ENCODE assay signal across 8 cellular contexts in genomic region chr1:32448186-32448772, GRCh38. TPM values are rescaled to one million over a fixed set of nuclear protein-coding genes. Genes with fewer than 3 reads are reported as not detected.
DNase-seq lines count a peak whose midpoint lies in the region; ATAC-seq and TF ChIP-seq lines count a peak whose summit lies in the region.
"Not testable (repeated sequence)": the region's sequence is repeated elsewhere in the genome, so short reads cannot be mapped to it uniquely, and the experiment has no call there.

No MANE protein-coding gene starts in this region.

- H3K27ac Mint-ChIP-seq in CD8-positive, alpha-beta T cell; T-helper 2 cell treated with Interferon-gamma antibody and Interleukin-4, amounts not matched to agents 5 μg/mL and 100 μg/mL, for 36 hours; natural killer cell treated with Interleukin-12 subunit alpha and Interleukin-12 subunit beta and Interleukin-15 and Interleukin-18, amount 100 ng/mL, for 72 hours: not testable (repeated sequence)

- not testable (repeated sequence) for H3K4me3 Mint-ChIP-seq in CD8-positive, alpha-beta T cell; T-helper 2 cell treated with Interferon-gamma antibody and Interleukin-4, amounts not matched to agents 5 μg/mL and 100 μg/mL, for 36 hours; natural killer cell treated with Interleukin-12 subunit alpha and Interleukin-12 subunit beta and Interleukin-15 and Interleukin-18, amount 100 ng/mL, for 72 hours

- DNase-seq in CD8-positive, alpha-beta T cell: peak in 4 of 7 experiments; percentile 10 to 49 (median 29)
- DNase-seq in NCI-H2196 (lab: John Stamatoyannopoulos, UW; ENCODE audit: unreplicated experiment) (peak; percentile 40), amniotic epithelial cell (ENCODE audit: low read depth) (peak; percentile 81), globus pallidus (ENCODE audit: low spot score) (peak; percentile 52)
- peak; percentile 33 for DNase-seq in T-helper 2 cell treated with Interferon-gamma antibody and Interleukin-4, amounts not matched to agents 5 μg/mL and 100 μg/mL, for 36 hours (ENCODE audit: low spot score)
- DNase-seq in natural killer cell treated with Interleukin-12 subunit alpha and Interleukin-12 subunit beta and Interleukin-15 and Interleukin-18, amount 100 ng/mL, for 72 hours (ENCODE audit: low spot score): peak; percentile 72
- DNase-seq in stimulated activated CD8-positive, alpha-beta memory T cell treated with anti-CD3 and anti-CD28 coated beads, Interleukin-2, amount 100 ng/mL, for 48 hours (ENCODE audit: low read depth in 2 of 2): peak; percentile 30 to 34

- H3K27me3 Mint-ChIP-seq in CD8-positive, alpha-beta T cell (ENCODE audit: low read depth): peaks cover 22% of the 10 kb centered on the region
- H3K27me3 Mint-ChIP-seq in T-helper 2 cell treated with Interferon-gamma antibody and Interleukin-4, amounts not matched to agents 5 μg/mL and 100 μg/mL, for 36 hours (ENCODE audit: low read depth): peaks cover 37% of the 10 kb centered on the region
- H3K27me3 Mint-ChIP-seq in natural killer cell treated with Interleukin-12 subunit alpha and Interleukin-12 subunit beta and Interleukin-15 and Interleukin-18, amount 100 ng/mL, for 72 hours: peaks cover 17 to 33% of the 10 kb centered on the region in 2 donors

- not testable (repeated sequence) for ATAC-seq in CD8-positive, alpha-beta T cell; natural killer cell treated with Interleukin-12 subunit alpha and Interleukin-12 subunit beta and Interleukin-15 and Interleukin-18, amount 100 ng/mL, for 72 hours

- not testable (repeated sequence) for H3K9me3 Mint-ChIP-seq in CD8-positive, alpha-beta T cell; T-helper 2 cell treated with Interferon-gamma antibody and Interleukin-4, amounts not matched to agents 5 μg/mL and 100 μg/mL, for 36 hours; natural killer cell treated with Interleukin-12 subunit alpha and Interleukin-12 subunit beta and Interleukin-15 and Interleukin-18, amount 100 ng/mL, for 72 hours

- POLR2A ChIA-PET in CD8-positive, alpha-beta T cell (lab: Charles Lee): interaction anchor here (0.7 kb wide), 1 partner anchor 10 kb away, joined by 3 read pairs; no protein-coding TSS in a partner anchor
- POLR2A ChIA-PET in HEK293 (lab: Yijun Ruan, JAX): interaction anchor here (1.4 kb wide), 1 partner anchor 202 kb away, joined by 3 read pairs; the partner anchor contains the start of genes RBBP4 and ZBTB8OS

- CTCF ChIA-PET in CD8-positive, alpha-beta T cell (lab: Charles Lee): not testable (repeated sequence)
- CTCF ChIA-PET in HEK293 (lab: Yijun Ruan, JAX): interaction anchor here (0.6 to 1.8 kb wide), 18 partner anchors 10 to 623 kb away, joined by 3 to 11 read pairs (median 3); no protein-coding TSS in a partner anchor

- H3K9me3 ChIP-seq in CD8-positive, alpha-beta T cell (ENCODE audit: low read length); HEK293 (ENCODE audit: control insufficient read depth, insufficient read depth, low read depth, low read length): not testable (repeated sequence)

- H3K27me3 ChIP-seq in CD8-positive, alpha-beta T cell (ENCODE audit: insufficient read depth, low read length): not testable (repeated sequence)

- not testable (repeated sequence) for H3K4me1 ChIP-seq in CD8-positive, alpha-beta T cell (ENCODE audit: insufficient read depth, low read length); HEK293 (ENCODE audit: control insufficient read depth, insufficient read depth, low read length)

- peak; percentile 45 for TF ChIP-seq CTCF in CD8-positive, alpha-beta T cell (IDR thresholded peaks at IDR 0.05)
- peak; percentile 64 for TF ChIP-seq CTCF in HEK293 (tag by site-specific recombination; IDR thresholded peaks at IDR 0.05)

- not testable (repeated sequence) for H3K27ac ChIP-seq in CD8-positive, alpha-beta T cell (ENCODE audit: low read depth, low read length); HEK293 (ENCODE audit: extremely low read depth, low read depth, low read length)

- H3K4me3 ChIP-seq in CD8-positive, alpha-beta T cell (ENCODE audit: low read depth, low read length); HEK293 (ENCODE audit: low read depth, low read length): not testable (repeated sequence)

- H3K4me1 Mint-ChIP-seq in CD8-positive, alpha-beta T cell (ENCODE audit: low read depth); T-helper 2 cell treated with Interferon-gamma antibody and Interleukin-4, amounts not matched to agents 5 μg/mL and 100 μg/mL, for 36 hours (ENCODE audit: low read depth); natural killer cell treated with Interleukin-12 subunit alpha and Interleukin-12 subunit beta and Interleukin-15 and Interleukin-18, amount 100 ng/mL, for 72 hours (ENCODE audit: low read depth in 2 of 2): not testable (repeated sequence)

- not testable (repeated sequence) for H3K36me3 ChIP-seq in CD8-positive, alpha-beta T cell (ENCODE audit: insufficient read depth, low read length); HEK293 (ENCODE audit: control insufficient read depth in 2 of 2, insufficient read depth in 1 of 2, low read length in 2 of 2)

- H3K36me3 Mint-ChIP-seq in CD8-positive, alpha-beta T cell; T-helper 2 cell treated with Interferon-gamma antibody and Interleukin-4, amounts not matched to agents 5 μg/mL and 100 μg/mL, for 36 hours (ENCODE audit: low read depth); natural killer cell treated with Interleukin-12 subunit alpha and Interleukin-12 subunit beta and Interleukin-15 and Interleukin-18, amount 100 ng/mL, for 72 hours: not testable (repeated sequence)

- intact Hi-C loops in CD8-positive, alpha-beta T cell (cut with DNase I, micrococcal nuclease): not testable (repeated sequence)

TF ChIP-seq in HEK293, 187 proteins besides CTCF, POLR2A, EP300 and RAD21:
- TF ChIP-seq ZBTB8A (tag by site-specific recombination; IDR thresholded peaks at IDR 0.05) (peak; percentile 59), ZNF2 (tag by site-specific recombination; IDR thresholded peaks at IDR 0.05) (peak; percentile 90), SP7 (tag by site-specific recombination; IDR thresholded peaks at IDR 0.05) (0 out of 2 replicates have a peak, but pooled peaks have one; percentile 17), ZNF335 (tag by site-specific recombination; conservative IDR thresholded peaks at IDR 0.05) (peak; percentile 51; the same call in 1 of the 2 replicates), KLF10 (tag by site-specific recombination; IDR thresholded peaks at IDR 0.05) (0 out of 2 replicates have a peak, but pooled peaks have one; percentile 19), ZNF660 (tag by site-specific recombination; IDR thresholded peaks at IDR 0.05) (peak; percentile 36; the same call in 1 of the 2 replicates), BCL11A (tag by site-specific recombination; IDR thresholded peaks at IDR 0.05; ENCODE audit: low read depth) (peak; percentile 35; the same call in 1 of the 2 replicates), ZNF629 (tag by site-specific recombination; IDR thresholded peaks at IDR 0.05) (0 out of 2 replicates have a peak, but pooled peaks have one; percentile 17), ZNF654 (tag by site-specific recombination; IDR thresholded peaks at IDR 0.05; ENCODE audit: low read depth) (peak; percentile 90), PRDM1 (tag by site-specific recombination; IDR thresholded peaks at IDR 0.05) (peak; percentile 82)

RNA-seq across cellular contexts. Expression of gene ZBTB8B, which starts 16.6 kb away (rescaled TPM):
- not detected for total RNA-seq in CD8-positive, alpha-beta T cell
- not detected for total RNA-seq in natural killer cell treated with Interleukin-12 subunit alpha and Interleukin-12 subunit beta and Interleukin-15 and Interleukin-18, amount 100 ng/mL, for 72 hours

RNA-seq across cellular contexts. Expression of gene BSDC1, which starts 54.0 kb away (rescaled TPM):
- total RNA-seq in CD8-positive, alpha-beta T cell: 100 to 1,000 TPM; 189 to 201 TPM
- 10 to 100 TPM; 55.6 to 68.2 TPM for total RNA-seq in natural killer cell treated with Interleukin-12 subunit alpha and Interleukin-12 subunit beta and Interleukin-15 and Interleukin-18, amount 100 ng/mL, for 72 hours

Comparison
In these comparisons a context has a peak if more than half of its experiments do, and no peak if none do; other contexts are left out.
1. DNase-seq: peak in every context shown above with its lines; median percentile 81 in amniotic epithelial cell; 72 in natural killer cell treated with Interleukin-12 subunit alpha and Interleukin-12 subunit beta and Interleukin-15 and Interleukin-18, amount 100 ng/mL, for 72 hours; 52 in globus pallidus; 40 in NCI-H2196; 33 in T-helper 2 cell treated with Interferon-gamma antibody and Interleukin-4, amounts not matched to agents 5 μg/mL and 100 μg/mL, for 36 hours; 32 in stimulated activated CD8-positive, alpha-beta memory T cell treated with anti-CD3 and anti-CD28 coated beads, Interleukin-2, amount 100 ng/mL, for 48 hours; 29 in CD8-positive, alpha-beta T cell.